In the genomic region with DNA sequence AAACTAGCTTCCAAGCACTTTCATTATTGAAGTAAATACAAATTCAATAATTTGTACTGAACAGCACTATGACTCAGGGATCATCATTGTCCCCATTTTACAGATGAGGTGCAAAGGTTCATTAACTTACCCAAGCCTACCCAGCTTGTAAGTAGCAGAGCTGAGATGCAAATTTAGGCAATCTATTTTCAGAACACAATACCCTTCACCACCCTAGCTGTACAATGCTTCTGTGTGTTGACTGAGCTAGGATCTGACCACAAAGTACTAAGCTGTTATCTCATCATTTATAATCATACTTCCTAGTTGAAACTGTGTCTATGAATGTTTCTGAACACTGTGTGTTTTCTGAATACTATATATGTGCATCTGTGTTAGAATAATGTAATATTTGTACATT, we compare ENCODE assay signal across 11 cellular contexts. TPM values are rescaled to one million over a fixed set of nuclear protein-coding genes. Genes with fewer than 3 reads are reported as not detected.
DNase-seq lines count a peak whose midpoint lies in the region; ATAC-seq, FAIRE-seq and TF ChIP-seq lines count a peak whose summit lies in the region.
"Had no signal": no experiment of that assay in that cellular context is flagged by ENCODE, and none has a peak within 500 bp of the region (broad histone marks: within the 10 kb centered on the region; RNA-seq: fewer than 3 reads in every experiment).

No MANE protein-coding gene starts in this region.

- H3K27ac Mint-ChIP-seq in activated CD4-positive, alpha-beta memory T cell treated with anti-CD3 and anti-CD28 coated beads for 36 hours, result no peak overlapping the region

- no peak overlapping the region for H3K4me3 Mint-ChIP-seq in activated CD4-positive, alpha-beta memory T cell treated with anti-CD3 and anti-CD28 coated beads for 36 hours

- no peak overlapping the region for H2AFZ ChIP-seq in MM.1S (ENCODE audit: low read length)

- CTCF ChIA-PET in activated CD4-positive, alpha-beta memory T cell treated with anti-CD3 and anti-CD28 coated beads for 36 hours (lab: Charles Lee), result no interaction called here

- POLR2A ChIA-PET in activated CD4-positive, alpha-beta memory T cell treated with anti-CD3 and anti-CD28 coated beads for 36 hours (lab: Charles Lee), result interaction anchor here (0.7 kb wide), 1 partner anchor 248 kb away, joined by 3 read pairs; no protein-coding TSS in a partner anchor

- no peaks in the 10 kb centered on the region for H3K9me3 Mint-ChIP-seq in activated CD4-positive, alpha-beta memory T cell treated with anti-CD3 and anti-CD28 coated beads for 36 hours

- H3K36me3 ChIP-seq in MM.1S (replicated peaks; ENCODE audit: insufficient read depth, low read length), result no peaks in the 10 kb centered on the region
- H3K36me3 ChIP-seq: colonic mucosa had no signal

- H3K36me3 Mint-ChIP-seq in activated CD4-positive, alpha-beta memory T cell treated with anti-CD3 and anti-CD28 coated beads for 36 hours, result no peaks in the 10 kb centered on the region

- no peaks in the 10 kb centered on the region for H3K27me3 ChIP-seq in MM.1S (replicated peaks; ENCODE audit: insufficient read depth, low read length)
- H3K27me3 ChIP-seq: colonic mucosa had no signal

- peak; percentile 95 for FAIRE-seq in GM12892 (lab: Jason Lieb, UNC)

- no peaks in the 10 kb centered on the region for H3K9me2 ChIP-seq in MM.1S (replicated peaks; ENCODE audit: insufficient read depth, low read length)

- H3F3A ChIP-seq in MM.1S (ENCODE audit: insufficient read depth, low read length), result peaks cover 35% of the 10 kb centered on the region

- peak; percentile 77 for ATAC-seq in GM19397 (IDR thresholded peaks at IDR 0.05; ENCODE audit: unreplicated experiment)
- peak; percentile 86 for ATAC-seq in HG02938 (IDR thresholded peaks at IDR 0.05; ENCODE audit: unreplicated experiment)

- intact Hi-C loops in activated CD4-positive, alpha-beta memory T cell treated with anti-CD3 and anti-CD28 coated beads for 36 hours (cut with micrococcal nuclease), result no loop called here

- no peak for TF ChIP-seq CTCF in MM.1S (IDR thresholded peaks at IDR 0.05; ENCODE audit: low read length)

- peak overlapping the region; percentile 69 for H3K27ac ChIP-seq in MM.1S (ENCODE audit: low read length)
- H3K27ac ChIP-seq: colonic mucosa, VCaP had no signal

- peak overlapping the region; percentile 66 for H3K4me2 ChIP-seq in MM.1S (ENCODE audit: low read depth, low read length)

- H3K9ac ChIP-seq in MM.1S (ENCODE audit: low read length), result no peak overlapping the region; the same call in 1 of the 2 replicates

- no peak for TF ChIP-seq POLR2A in GM12892 (IDR thresholded peaks at IDR 0.05; ENCODE audit: low read depth, low read length)

- peak overlapping the region; percentile 25 for H3K4me3 ChIP-seq in MM.1S (ENCODE audit: low read length)
- H3K4me3 ChIP-seq: colonic mucosa had no signal

- peak; percentile 42 for DNase-seq in GM12892 (ENCODE audit: insufficient read length)
- peak; percentile 93 for DNase-seq in MM.1S
- DNase-seq in NCI-H510A treated with DMSO at 0.1 percent for 48 hours (lab: John Stamatoyannopoulos, UW), result no peak
- DNase-seq in T-helper 1 cell, result no peak
- no peak for DNase-seq in NCI-H748 treated with DMSO at 0.1 percent for 48 hours (lab: John Stamatoyannopoulos, UW)
- no peak for DNase-seq in activated CD4-positive, alpha-beta memory T cell treated with anti-CD3 and anti-CD28 coated beads for 36 hours
- DNase-seq: AML-193, colonic mucosa had no signal

- no peaks in the 10 kb centered on the region for H3K9me3 ChIP-seq in MM.1S (replicated peaks; ENCODE audit: insufficient read depth, low read length)
- H3K9me3 ChIP-seq: colonic mucosa had no signal

- peaks cover 17% of the 10 kb centered on the region for H3K27me3 Mint-ChIP-seq in activated CD4-positive, alpha-beta memory T cell treated with anti-CD3 and anti-CD28 coated beads for 36 hours

- H3K4me1 ChIP-seq in MM.1S (ENCODE audit: low read length), result peaks cover 54% of the 10 kb centered on the region
- H3K4me1 ChIP-seq: colonic mucosa had no signal

- H3K4me1 Mint-ChIP-seq in activated CD4-positive, alpha-beta memory T cell treated with anti-CD3 and anti-CD28 coated beads for 36 hours (ENCODE audit: low read depth), result peaks cover 7% of the 10 kb centered on the region

- H4K20me1 ChIP-seq in MM.1S (ENCODE audit: insufficient read depth, low read length), result no peaks in the 10 kb centered on the region

- peaks cover 34% of the 10 kb centered on the region for H3K79me2 ChIP-seq in MM.1S (ENCODE audit: low read length)

RNA-seq across cellular contexts. Expression of a gene that starts 3.2 kb away (rescaled TPM):
- 3.3 TPM for polyA plus RNA-seq in GM12892 (2012; ENCODE audit: missing spikeins)
- total RNA-seq in activated CD4-positive, alpha-beta memory T cell treated with anti-CD3 and anti-CD28 coated beads for 36 hours, result under 1 TPM; 0.26 to 0.41 TPM

RNA-seq across cellular contexts. Expression of a gene that starts 29.9 kb away (rescaled TPM):
- polyA plus RNA-seq in GM12892 (2012; ENCODE audit: missing spikeins), result 21.2 TPM
- total RNA-seq in activated CD4-positive, alpha-beta memory T cell treated with anti-CD3 and anti-CD28 coated beads for 36 hours, result 1 to 10 TPM; 1.4 to 1.7 TPM

Comparison
In these comparisons a context has a peak if more than half of its experiments do, and no peak if none do; other contexts are left out.
1. DNase-seq: peak in GM12892 (single experiment) and MM.1S (single experiment); none in NCI-H510A treated with DMSO at 0.1 percent for 48 hours (single experiment), T-helper 1 cell (0 of 5), NCI-H748 treated with DMSO at 0.1 percent for 48 hours (single experiment) and activated CD4-positive, alpha-beta memory T cell treated with anti-CD3 and anti-CD28 coated beads for 36 hours (single experiment).